Comparison of ENCODE assay signal across 14 cellular contexts in the genomic region with DNA sequence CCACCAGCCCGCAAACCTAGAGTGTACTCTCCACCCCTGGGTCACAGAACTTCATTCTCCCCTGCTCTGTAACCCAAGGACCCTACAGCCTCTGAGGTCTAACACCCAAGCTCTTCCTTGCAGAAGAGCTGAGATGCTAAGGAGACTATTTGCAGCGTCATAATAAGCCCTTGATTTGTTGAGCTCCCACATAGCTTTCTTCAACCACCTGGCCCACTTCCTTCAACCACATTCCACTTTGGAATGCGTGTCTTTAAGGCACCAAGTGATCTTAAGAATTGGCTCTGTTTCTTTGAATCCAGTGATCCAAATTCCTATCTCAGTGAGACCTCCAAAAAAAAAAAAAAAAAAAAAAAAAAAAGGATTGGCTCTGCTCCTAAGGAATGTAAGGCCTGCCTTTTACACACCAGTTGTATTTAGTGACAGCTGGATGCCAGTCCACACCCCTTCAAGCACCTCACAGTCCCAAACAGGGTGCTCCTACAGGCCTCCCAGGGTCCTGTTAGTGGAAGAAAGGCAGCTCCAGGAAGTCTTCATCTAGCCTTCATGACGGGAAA.
DNase-seq lines count a peak whose midpoint lies in the region; TF ChIP-seq lines count a peak whose summit lies in the region.
"Had no signal": no experiment of that assay in that cellular context is flagged by ENCODE, and none has a peak within 500 bp of the region (broad histone marks: within the 10 kb centered on the region; RNA-seq: fewer than 3 reads in every experiment).

No MANE protein-coding gene starts in this region.

- no peak overlapping the region for H3K4me3 Mint-ChIP-seq in neural progenitor cell

- no peaks in the 10 kb centered on the region for H4K20me1 ChIP-seq in neural progenitor cell (ENCODE audit: low read depth)

- no peak overlapping the region for H3K9ac ChIP-seq in neural progenitor cell

- H3K4me1 Mint-ChIP-seq in neural progenitor cell = peaks cover 16% of the 10 kb centered on the region

- H3K27me3 Mint-ChIP-seq in neural progenitor cell (ENCODE audit: insufficient read depth, low read depth) = no peaks in the 10 kb centered on the region

- peak; percentile 87 for DNase-seq in GM04503 (ENCODE audit: low read depth)
- DNase-seq in SJCRH30 = peak; percentile 27 to 30
- peak; percentile 35 for DNase-seq in fibroblast of pulmonary artery (ENCODE audit: low read depth)
- DNase-seq in neural progenitor cell (ENCODE audit: low spot score) = peak; percentile 77
- no peak for DNase-seq in DMS79 (lab: John Stamatoyannopoulos, UW)
- no peak for DNase-seq in RPMI8226
- no peak for DNase-seq in CD1c-positive myeloid dendritic cell (ENCODE audit: extremely low spot score)
- no peak for DNase-seq in GM10248 (ENCODE audit: extremely low spot score)
- DNase-seq: amniotic stem cell, mucosa of descending colon, NCI-H1105, right lobe of liver, SHP77 treated with DMSO at 0.1 percent for 48 hours had no signal

- H3F3A ChIP-seq in neural progenitor cell (ENCODE audit: low read depth) = peaks cover 31% of the 10 kb centered on the region

- no peaks in the 10 kb centered on the region for H3K9me3 Mint-ChIP-seq in neural progenitor cell

- CTCF ChIA-PET in GM10248 (lab: Yijun Ruan, JAX) = no interaction called here

- H3K27ac ChIP-seq in SJCRH30 (no peak overlapping the region), neural progenitor cell (peak overlapping the region; percentile 97)
- H3K27ac ChIP-seq: right lobe of liver, VCaP had no signal

- peaks cover 2% of the 10 kb centered on the region for H3K79me2 ChIP-seq in neural progenitor cell (ENCODE audit: low read depth)

- peak overlapping the region; percentile 50 for H3K4me2 ChIP-seq in neural progenitor cell

- H3K4me1 ChIP-seq in SJCRH30 (no peaks in the 10 kb centered on the region; the same call in 1 of the 2 replicates), neural progenitor cell (peaks cover 42% of the 10 kb centered on the region)
- H3K4me1 ChIP-seq: right lobe of liver had no signal

- TF ChIP-seq CTCF in fibroblast of pulmonary artery (IDR thresholded peaks at IDR 0.05; ENCODE audit: low read length, missing control alignments) (no peak), neural progenitor cell (IDR thresholded peaks at IDR 0.05) (no peak), GM10248 (IDR thresholded peaks at IDR 0.05; ENCODE audit: control extremely low read depth, extremely low read depth, low read depth, missing control alignments) (no peak)

- H3K36me3 Mint-ChIP-seq in neural progenitor cell = peaks cover 28% of the 10 kb centered on the region

- POLR2A ChIA-PET in GM10248 (lab: Yijun Ruan, JAX) = no interaction called here

- H3K36me3 ChIP-seq in SJCRH30 (no peaks in the 10 kb centered on the region), neural progenitor cell (no peaks in the 10 kb centered on the region)
- H3K36me3 ChIP-seq: right lobe of liver had no signal

- H2AFZ ChIP-seq in neural progenitor cell (replicated peaks) = no peak overlapping the region

- H3K4me3 ChIP-seq in SJCRH30 (no peak overlapping the region), fibroblast of pulmonary artery (replicated peaks; ENCODE audit: low read depth, low read length) (no peak overlapping the region), neural progenitor cell (no peak overlapping the region)
- H3K4me3 ChIP-seq: mucosa of descending colon, right lobe of liver had no signal

- H3K27me3 ChIP-seq in SJCRH30 = no peaks in the 10 kb centered on the region
- no peaks in the 10 kb centered on the region for H3K27me3 ChIP-seq in neural progenitor cell
- H3K27me3 ChIP-seq: right lobe of liver had no signal

- H3K27ac Mint-ChIP-seq in neural progenitor cell = peak overlapping the region; percentile 40

- H3K9me3 ChIP-seq in SJCRH30 (replicated peaks) = no peaks in the 10 kb centered on the region
- H3K9me3 ChIP-seq in neural progenitor cell (ENCODE audit: low read depth) = no peaks in the 10 kb centered on the region
- H3K9me3 ChIP-seq: mucosa of descending colon, right lobe of liver had no signal

Comparison
In these comparisons a context has a peak if more than half of its experiments do, and no peak if none do; other contexts are left out.
1. DNase-seq: peak in GM04503 (single experiment), SJCRH30 (2 of 2), fibroblast of pulmonary artery (single experiment) and neural progenitor cell (single experiment); none in DMS79 (single experiment), RPMI8226 (single experiment), CD1c-positive myeloid dendritic cell (single experiment) and GM10248 (single experiment).